ENCODE assay signal across 1 cellular context in genomic region chr19:33778089-33778791, GRCh38.
TF ChIP-seq lines count a peak whose summit lies in the region.

No MANE protein-coding gene starts in this region.

TF ChIP-seq in HepG2, 621 proteins besides CTCF, POLR2A, EP300 and RAD21 (continued from another document):
- TF ChIP-seq ZNF646 (CRISPR knock-in tag; IDR thresholded peaks at IDR 0.05) (no peak), AHR (CRISPR knock-in tag; IDR thresholded peaks at IDR 0.05) (0 out of 2 replicates have a peak, but pooled peaks have one; percentile 66), ESRRA (CRISPR knock-in tag; IDR thresholded peaks at IDR 0.05; ENCODE audit: low read depth) (no peak), ZBTB40 (IDR thresholded peaks at IDR 0.05) (no peak), ZBTB40 (CRISPR knock-in tag; IDR thresholded peaks at IDR 0.05) (no peak), PHB2 (IDR thresholded peaks at IDR 0.05; ENCODE audit: partially characterized antibody) (no peak), ARID3A (IDR thresholded peaks at IDR 0.05; ENCODE audit: low read depth, low read length) (peak; percentile 30; the same call in 1 of the 2 replicates), RFXAP (CRISPR knock-in tag; IDR thresholded peaks at IDR 0.05; ENCODE audit: borderline replicate concordance) (no peak), ZBTB21 (CRISPR knock-in tag; IDR thresholded peaks at IDR 0.05) (no peak)
